ENCODE assay signal across 8 cellular contexts in the genomic region with DNA sequence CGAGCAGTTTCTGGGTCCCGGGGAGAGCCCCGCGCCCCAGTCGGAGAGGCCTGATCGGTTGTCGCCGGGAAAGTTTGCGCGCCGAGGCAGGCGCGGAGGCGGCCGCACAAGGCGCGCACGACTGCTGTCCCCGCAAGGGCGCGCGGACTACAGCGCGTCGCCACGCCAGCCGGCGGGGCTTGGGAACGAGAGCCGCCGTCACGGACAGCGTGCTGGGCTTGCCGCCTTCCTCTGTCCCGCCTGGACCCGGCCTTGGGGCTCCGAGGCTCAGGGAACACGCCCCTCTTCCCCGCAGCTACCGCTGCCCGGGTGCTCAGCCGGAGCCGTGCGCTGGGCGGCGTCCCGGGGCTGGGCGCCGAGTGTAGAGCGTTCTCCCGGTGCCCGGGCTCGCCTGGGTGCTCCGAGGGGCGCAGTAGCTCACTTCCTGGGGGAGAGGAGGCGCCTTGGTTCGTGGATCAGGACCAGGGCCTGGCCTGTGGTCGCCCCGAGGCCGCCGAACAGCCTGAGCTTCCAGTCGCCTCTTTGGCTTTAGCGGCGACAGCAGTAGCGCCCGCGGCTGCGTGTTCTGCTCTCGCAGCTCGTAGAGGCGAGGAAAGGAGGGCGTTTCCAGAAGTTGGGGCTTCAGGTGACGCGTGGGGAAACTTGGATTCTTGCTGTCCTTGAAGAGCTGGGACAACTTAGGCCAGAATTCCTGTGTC. TPM values are rescaled to one million over a fixed set of nuclear protein-coding genes. Genes with fewer than 3 reads are reported as not detected.
DNase-seq lines count a peak whose midpoint lies in the region; ATAC-seq and TF ChIP-seq lines count a peak whose summit lies in the region.

No MANE protein-coding gene starts in this region.

- peaks cover 0 to 5% (median 0%) of the 10 kb centered on the region in 7 donors for H3K9me3 Mint-ChIP-seq in CD4-positive, CD25-positive, alpha-beta regulatory T cell

- ATAC-seq in CD4-positive, CD25-positive, alpha-beta regulatory T cell (ENCODE audit: low read depth in 2 of 2) = peak in 1 of 2 donors; percentile 29

- no peak overlapping the region for H3K27ac Mint-ChIP-seq in CD4-positive, CD25-positive, alpha-beta regulatory T cell

- H3K4me1 ChIP-seq in CD4-positive, CD25-positive, alpha-beta regulatory T cell (ENCODE audit: control insufficient read depth, insufficient read depth, low read length, poor library complexity, severe bottlenecking) = peaks cover 27% of the 10 kb centered on the region
- H3K4me1 ChIP-seq in HUES6 (ENCODE audit: control insufficient read depth, insufficient read depth, low read length) = peaks cover 8% of the 10 kb centered on the region; the same call in 1 of the 2 replicates

- no peaks in the 10 kb centered on the region for H3K36me3 ChIP-seq in CD4-positive, CD25-positive, alpha-beta regulatory T cell (ENCODE audit: control insufficient read depth, insufficient read depth, low read length)
- no peaks in the 10 kb centered on the region for H3K36me3 ChIP-seq in HUES6 (ENCODE audit: control insufficient read depth, insufficient read depth, low read length)

- peak overlapping the region; percentile 95 for H3K4me3 ChIP-seq in CD4-positive, CD25-positive, alpha-beta regulatory T cell (ENCODE audit: low read depth, low read length)
- H3K4me3 ChIP-seq in HUES6 (ENCODE audit: low read depth, low read length) = peak overlapping the region; percentile 99
- H3K4me3 ChIP-seq in WI38 (ENCODE audit: low read depth, low read length) = peak overlapping the region; percentile 98
- peak overlapping the region; percentile 95 for H3K4me3 ChIP-seq in coronary artery

- peak overlapping the region; percentile 79 for H3K9ac ChIP-seq in HUES6 (ENCODE audit: low read length)

- no peak overlapping the region for H3K27ac ChIP-seq in CD4-positive, CD25-positive, alpha-beta regulatory T cell (ENCODE audit: insufficient read depth, low read length, poor library complexity, severe bottlenecking)
- no peak overlapping the region for H3K27ac ChIP-seq in HUES6 (ENCODE audit: low read depth, low read length)
- H3K27ac ChIP-seq in coronary artery = peak overlapping the region; percentile 76 to 90

- no peaks in the 10 kb centered on the region for H3K36me3 Mint-ChIP-seq in CD4-positive, CD25-positive, alpha-beta regulatory T cell

- H3K27me3 ChIP-seq in CD4-positive, CD25-positive, alpha-beta regulatory T cell (ENCODE audit: control insufficient read depth, insufficient read depth, low read length) = peaks cover 18% of the 10 kb centered on the region
- H3K27me3 ChIP-seq in HUES6 (ENCODE audit: control insufficient read depth, insufficient read depth, low read length) = peaks cover 14% of the 10 kb centered on the region

- TF ChIP-seq CTCF in WI38 (IDR thresholded peaks at IDR 0.05; ENCODE audit: low read depth, low read length) (peak; percentile 43), coronary artery (IDR thresholded peaks at IDR 0.05) (peak; percentile 28)

- peak overlapping the region; percentile 95 to 99 (median 98) for H3K4me3 Mint-ChIP-seq in CD4-positive, CD25-positive, alpha-beta regulatory T cell

- no peaks in the 10 kb centered on the region for H3K9me3 ChIP-seq in CD4-positive, CD25-positive, alpha-beta regulatory T cell (ENCODE audit: control insufficient read depth in 2 of 2, low read length in 2 of 2)
- no peaks in the 10 kb centered on the region for H3K9me3 ChIP-seq in HUES6 (ENCODE audit: control insufficient read depth, insufficient read depth, low read depth, low read length)

- peaks cover 50% of the 10 kb centered on the region for H3K27me3 Mint-ChIP-seq in CD4-positive, CD25-positive, alpha-beta regulatory T cell

- H3K4me1 Mint-ChIP-seq in CD4-positive, CD25-positive, alpha-beta regulatory T cell = peaks cover 5 to 28% (median 15%) of the 10 kb centered on the region in 4 donors

- DNase-seq in CD4-positive, CD25-positive, alpha-beta regulatory T cell = peak in 2 of 3 donors; percentile 13 to 38
- DNase-seq in coronary artery (ENCODE audit: low spot score) (peak; percentile 77), left kidney (ENCODE audit: low read depth, low spot score) (peak; percentile 80), NCI-H446 treated with DMSO at 0.1 percent for 48 hours (lab: John Stamatoyannopoulos, UW) (no peak), NK-92 (lab: John Stamatoyannopoulos, UW; ENCODE audit: unreplicated experiment) (no peak)
- peak; percentile 55 for DNase-seq in stimulated activated CD4-positive, alpha-beta T cell treated with anti-CD3 and anti-CD28 coated beads, Interleukin-15, amount 100 ng/mL, for 24 hours

RNA-seq across cellular contexts. Expression of a gene that starts 1.4 kb away (rescaled TPM):
- total RNA-seq in CD4-positive, CD25-positive, alpha-beta regulatory T cell = 0.42 TPM
- under 1 TPM in 1 of 4 donors, not detected in 3; 0.08 TPM for polyA plus RNA-seq in CD4-positive, CD25-positive, alpha-beta regulatory T cell

Comparison
In these comparisons a context has a peak if more than half of its experiments do, and no peak if none do; other contexts are left out.
1. DNase-seq: peak in CD4-positive, CD25-positive, alpha-beta regulatory T cell (2 of 3), coronary artery (single experiment), left kidney (single experiment) and stimulated activated CD4-positive, alpha-beta T cell treated with anti-CD3 and anti-CD28 coated beads, Interleukin-15, amount 100 ng/mL, for 24 hours (single experiment); none in NCI-H446 treated with DMSO at 0.1 percent for 48 hours (single experiment) and NK-92 (single experiment).
2. H3K27ac ChIP-seq: peak in coronary artery (2 of 2); none in CD4-positive, CD25-positive, alpha-beta regulatory T cell (single experiment) and HUES6 (single experiment).
3. Peak in every context shown above with its lines, with median percentiles within 50 percentile points of each other: H3K4me3 ChIP-seq.